ENCODE assay signal across 9 cellular contexts in the genomic region with DNA sequence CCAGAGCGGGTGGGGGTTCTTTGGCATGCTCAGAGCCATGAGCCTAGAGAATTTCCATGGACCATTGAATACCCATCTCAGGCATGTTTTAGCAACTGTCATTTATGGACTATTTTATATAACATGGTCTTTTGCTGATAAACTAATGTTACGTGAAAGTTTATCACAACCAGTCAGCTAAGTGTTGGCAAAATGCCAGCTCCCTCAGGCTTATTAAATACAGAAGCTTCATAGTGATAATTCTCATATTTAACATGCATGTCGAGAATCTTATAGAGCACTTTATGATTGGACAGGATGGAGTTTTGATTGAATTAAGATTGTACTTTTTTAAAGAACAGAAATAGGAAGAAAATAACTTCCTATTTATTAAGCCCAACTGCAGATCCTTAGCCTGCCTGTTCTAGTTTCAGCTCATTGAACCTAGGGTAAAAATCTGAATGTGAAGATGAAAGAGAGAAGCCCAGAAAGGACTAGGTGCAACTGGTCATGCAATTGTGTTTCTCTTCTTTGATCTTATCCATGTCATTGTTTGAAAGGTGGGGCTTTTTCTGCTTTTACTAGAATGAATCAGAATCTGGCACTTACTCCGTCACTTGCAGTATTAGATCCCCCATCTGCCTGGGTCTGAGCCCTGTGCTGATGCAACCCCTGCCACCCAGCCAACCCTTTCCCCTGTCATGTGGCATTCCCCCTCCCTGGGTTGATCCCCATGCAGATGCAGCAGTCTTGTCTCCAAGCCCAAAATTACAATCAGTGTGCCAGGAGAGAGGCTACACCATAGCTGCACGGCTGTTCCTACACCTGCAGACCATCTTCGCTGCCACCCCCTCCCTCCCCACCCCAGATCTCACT.
A peak's percentile ranks its signal among the peaks of the same experiment; 100 is the strongest.
DNase-seq lines count a peak whose midpoint lies in the region; ATAC-seq, FAIRE-seq and TF ChIP-seq lines count a peak whose summit lies in the region.
"Had no signal": no experiment of that assay in that cellular context is flagged by ENCODE, and none has a peak within 500 bp of the region (broad histone marks: within the 10 kb centered on the region; RNA-seq: fewer than 3 reads in every experiment).

No MANE protein-coding gene starts in this region.

- CTCF ChIA-PET in CD8-positive, alpha-beta T cell (lab: Charles Lee) = interaction anchor here (2.6 kb wide), 1 partner anchor 16 kb away, joined by 11 read pairs; no protein-coding TSS in a partner anchor

- H3K79me2 ChIP-seq in OCI-LY3 (ENCODE audit: low read length) = no peaks in the 10 kb centered on the region

- no peaks in the 10 kb centered on the region for H4K20me1 ChIP-seq in OCI-LY3 (ENCODE audit: insufficient read depth, low read length)

- TF ChIP-seq CTCF in AG10803 (conservative IDR thresholded peaks at IDR 0.05; ENCODE audit: low read length) = no peak
- TF ChIP-seq CTCF in OCI-LY3 (IDR thresholded peaks at IDR 0.05; ENCODE audit: low read depth, low read length) = no peak
- TF ChIP-seq CTCF in D721Med (IDR thresholded peaks at IDR 0.05; ENCODE audit: insufficient read depth, missing control alignments) = no peak
- TF ChIP-seq CTCF in CD8-positive, alpha-beta T cell (IDR thresholded peaks at IDR 0.05) = no peak

- ATAC-seq in GM18868 (IDR thresholded peaks at IDR 0.05; ENCODE audit: unreplicated experiment) = peak; percentile 95
- ATAC-seq in HG02852 (IDR thresholded peaks at IDR 0.05; ENCODE audit: unreplicated experiment) = peak; percentile 90
- ATAC-seq in CD8-positive, alpha-beta T cell = no peak

- no peaks in the 10 kb centered on the region for H3K9me3 Mint-ChIP-seq in CD8-positive, alpha-beta T cell

- H2AFZ ChIP-seq in OCI-LY3 (ENCODE audit: low read depth, low read length) = no peak overlapping the region

- FAIRE-seq in D721Med (lab: Jason Lieb, UNC) = no peak
- FAIRE-seq: bronchial epithelial cell had no signal

- POLR2A ChIA-PET in CD8-positive, alpha-beta T cell (lab: Charles Lee) = no interaction called here

- H3K36me3 ChIP-seq in OCI-LY3 (replicated peaks; ENCODE audit: low read depth, low read length) = peaks cover 15% of the 10 kb centered on the region
- no peaks in the 10 kb centered on the region for H3K36me3 ChIP-seq in CD8-positive, alpha-beta T cell (ENCODE audit: insufficient read depth, low read length)

- H3K4me1 Mint-ChIP-seq in CD8-positive, alpha-beta T cell (ENCODE audit: low read depth) = no peaks in the 10 kb centered on the region

- intact Hi-C loops in CD8-positive, alpha-beta T cell (cut with DNase I, micrococcal nuclease) = no loop called here

- H3K36me3 Mint-ChIP-seq in CD8-positive, alpha-beta T cell = no peaks in the 10 kb centered on the region

- peaks cover 17% of the 10 kb centered on the region for H3K27me3 Mint-ChIP-seq in CD8-positive, alpha-beta T cell (ENCODE audit: low read depth)

- H3K4me1 ChIP-seq in OCI-LY3 (ENCODE audit: low read length) = peaks cover 22% of the 10 kb centered on the region
- H3K4me1 ChIP-seq in CD8-positive, alpha-beta T cell (ENCODE audit: insufficient read depth, low read length) = no peaks in the 10 kb centered on the region

- H3K27ac ChIP-seq in OCI-LY3 (ENCODE audit: low read length) = peak overlapping the region; percentile 39
- no peak overlapping the region for H3K27ac ChIP-seq in CD8-positive, alpha-beta T cell (ENCODE audit: low read depth, low read length)

- DNase-seq in AG10803 (ENCODE audit: low read depth) = peak; percentile 34
- DNase-seq in D721Med (ENCODE audit: insufficient read length, low spot score) = no peak
- no peak for DNase-seq in UCSD-AML1 (lab: John Stamatoyannopoulos, UW; ENCODE audit: unreplicated experiment)
- no peak for DNase-seq in CD8-positive, alpha-beta T cell
- DNase-seq in DMS114 treated with DMSO at 0.1 percent for 48 hours (lab: John Stamatoyannopoulos, UW; ENCODE audit: unreplicated experiment) = no peak

- no peak overlapping the region for H3K27ac Mint-ChIP-seq in CD8-positive, alpha-beta T cell

- H3K4me3 ChIP-seq in AG10803 (ENCODE audit: low read length) (no peak overlapping the region), OCI-LY3 (ENCODE audit: low read length) (peak overlapping the region; percentile 21; the same call in 1 of the 2 replicates)
- H3K4me3 ChIP-seq in CD8-positive, alpha-beta T cell (ENCODE audit: low read depth, low read length) = no peak overlapping the region

- no peaks in the 10 kb centered on the region for H3K27me3 ChIP-seq in OCI-LY3 (ENCODE audit: low read depth, low read length)
- no peaks in the 10 kb centered on the region for H3K27me3 ChIP-seq in CD8-positive, alpha-beta T cell (ENCODE audit: insufficient read depth, low read length)

- H3K4me2 ChIP-seq in OCI-LY3 (ENCODE audit: low read length) = peak overlapping the region; percentile 61

- no peaks in the 10 kb centered on the region for H3K9me3 ChIP-seq in OCI-LY3 (ENCODE audit: insufficient read depth, low read length)
- peaks cover 4% of the 10 kb centered on the region for H3K9me3 ChIP-seq in CD8-positive, alpha-beta T cell (ENCODE audit: low read length)

- no peak overlapping the region for H3K4me3 Mint-ChIP-seq in CD8-positive, alpha-beta T cell

- no peak overlapping the region for H3K9ac ChIP-seq in OCI-LY3 (ENCODE audit: low read length)
